In genomic region chr1:222730866-222731265, GRCh38 we compare ENCODE assay signal across 24 cellular contexts. TPM values are rescaled to one million over a fixed set of nuclear protein-coding genes. Genes with fewer than 3 reads are reported as not detected.
A peak's percentile ranks its signal among the peaks of the same experiment; 100 is the strongest.
DNase-seq lines count a peak whose midpoint lies in the region; ATAC-seq and TF ChIP-seq lines count a peak whose summit lies in the region.
"Had no signal": no experiment of that assay in that cellular context is flagged by ENCODE, and none has a peak within 500 bp of the region (broad histone marks: within the 10 kb centered on the region; RNA-seq: fewer than 3 reads in every experiment).

No MANE protein-coding gene starts in this region.

- H3K27me3 ChIP-seq in BLaER1 treated with 17β-estradiol and CSF1 and Interleukin-3, amounts not matched to agents 10 nM and 100 nM: peaks cover 0 to 16% (median 0%) of the 10 kb centered on the region in 11 experiments; a peak in 3 of 22 replicates
- H3K27me3 ChIP-seq in CD4-positive, alpha-beta T cell (ENCODE audit: control insufficient read depth, insufficient read depth, low read length): no peaks in the 10 kb centered on the region
- no peaks in the 10 kb centered on the region for H3K27me3 ChIP-seq in OCI-LY1 (ENCODE audit: insufficient read depth, low read length)
- H3K27me3 ChIP-seq in naive thymus-derived CD4-positive, alpha-beta T cell (ENCODE audit: control insufficient read depth in 2 of 2, insufficient read depth in 2 of 2, low read length in 2 of 2): no peaks in the 10 kb centered on the region
- H3K27me3 ChIP-seq in suprapubic skin: no peaks in the 10 kb centered on the region
- peaks cover 37% of the 10 kb centered on the region for H3K27me3 ChIP-seq in MM.1S (replicated peaks; ENCODE audit: insufficient read depth, low read length)

- H3K9me3 Mint-ChIP-seq in CD4-positive, alpha-beta T cell: no peaks in the 10 kb centered on the region
- no peaks in the 10 kb centered on the region for H3K9me3 Mint-ChIP-seq in naive thymus-derived CD4-positive, alpha-beta T cell
- H3K9me3 Mint-ChIP-seq: CD14-positive monocyte, H9 had no signal

- peak overlapping the region in 6 of 11 experiments; percentile 1 to 81 (median 32); a peak in 7 of 22 replicates for H3K4me2 ChIP-seq in BLaER1 treated with 17β-estradiol and CSF1 and Interleukin-3, amounts not matched to agents 10 nM and 100 nM
- H3K4me2 ChIP-seq in OCI-LY1 (ENCODE audit: low read length): no peak overlapping the region
- no peak overlapping the region for H3K4me2 ChIP-seq in MM.1S (ENCODE audit: low read depth, low read length)

- intact Hi-C loops in CD4-positive, alpha-beta T cell (cut with DNase I, micrococcal nuclease): no loop called here
- intact Hi-C loops in naive thymus-derived CD4-positive, alpha-beta T cell (cut with micrococcal nuclease): no loop called here

- H3K27ac ChIP-seq in BLaER1 treated with 17β-estradiol and CSF1 and Interleukin-3, amounts not matched to agents 10 nM and 100 nM: no peak overlapping the region
- H3K27ac ChIP-seq in CD4-positive, alpha-beta T cell (ENCODE audit: low read depth, low read length): no peak overlapping the region
- peak overlapping the region; percentile 95 for H3K27ac ChIP-seq in OCI-LY1 (ENCODE audit: low read depth, low read length, poor library complexity, severe bottlenecking)
- H3K27ac ChIP-seq in naive thymus-derived CD4-positive, alpha-beta T cell (ENCODE audit: low read depth, low read length): no peak overlapping the region
- H3K27ac ChIP-seq in suprapubic skin: no peak overlapping the region
- no peak overlapping the region for H3K27ac ChIP-seq in MM.1S (ENCODE audit: low read length)
- H3K27ac ChIP-seq: HL-60, RWPE1 had no signal

- H3K36me3 ChIP-seq in BLaER1 treated with 17β-estradiol and CSF1 and Interleukin-3, amounts not matched to agents 10 nM and 100 nM: peaks cover 76 to 93% (median 85%) of the 10 kb centered on the region in 11 experiments
- peaks cover 82% of the 10 kb centered on the region for H3K36me3 ChIP-seq in OCI-LY1 (ENCODE audit: insufficient read depth, low read length)
- peaks cover 39 to 83% (median 58%) of the 10 kb centered on the region in 3 experiments for H3K36me3 ChIP-seq in naive thymus-derived CD4-positive, alpha-beta T cell (ENCODE audit: control insufficient read depth in 2 of 3, insufficient read depth in 3 of 3, low read length in 3 of 3)
- H3K36me3 ChIP-seq in suprapubic skin: peaks cover 97% of the 10 kb centered on the region
- peaks cover 47% of the 10 kb centered on the region for H3K36me3 ChIP-seq in MM.1S (replicated peaks; ENCODE audit: insufficient read depth, low read length)

- no peak overlapping the region for H3K4me3 Mint-ChIP-seq in CD4-positive, alpha-beta T cell
- no peak overlapping the region for H3K4me3 Mint-ChIP-seq in naive thymus-derived CD4-positive, alpha-beta T cell
- H3K4me3 Mint-ChIP-seq: CD14-positive monocyte, H9 had no signal

- H3K79me2 ChIP-seq in OCI-LY1 (ENCODE audit: insufficient read depth, low read length) (no peaks in the 10 kb centered on the region), MM.1S (ENCODE audit: low read length) (no peaks in the 10 kb centered on the region)

- peaks cover 94% of the 10 kb centered on the region for H3K36me3 Mint-ChIP-seq in CD4-positive, alpha-beta T cell (ENCODE audit: low read depth)
- peaks cover 8 to 53% (median 24%) of the 10 kb centered on the region in 5 donors for H3K36me3 Mint-ChIP-seq in naive thymus-derived CD4-positive, alpha-beta T cell

- no peaks in the 10 kb centered on the region for H3K27me3 Mint-ChIP-seq in CD4-positive, alpha-beta T cell
- no peaks in the 10 kb centered on the region for H3K27me3 Mint-ChIP-seq in naive thymus-derived CD4-positive, alpha-beta T cell

- no peak for DNase-seq in CD4-positive, alpha-beta T cell
- DNase-seq in naive thymus-derived CD4-positive, alpha-beta T cell: no peak
- no peak for DNase-seq in DMS79 treated with DMSO at 0.1 percent for 48 hours (lab: John Stamatoyannopoulos, UW)
- DNase-seq in suprapubic skin (ENCODE audit: low spot score in 2 of 2): no peak
- no peak for DNase-seq in MM.1S
- DNase-seq: ACHN, Caco-2, DMS153, H9, NCI-H1417 treated with DMSO at 0.1 percent for 48 hours, NCI-H187 treated with DMSO at 0.1 percent for 48 hours, NCI-H2227 treated with DMSO at 0.1 percent for 48 hours, NCI-H510A treated with DMSO at 0.1 percent for 48 hours, NCI-H774, PC-3, SIG-M5 had no signal

- peak overlapping the region; percentile 38 for H3K27ac Mint-ChIP-seq in CD4-positive, alpha-beta T cell
- H3K27ac Mint-ChIP-seq in naive thymus-derived CD4-positive, alpha-beta T cell: peak overlapping the region in 6 of 9 donors; percentile 7 to 67 (median 60)
- H3K27ac Mint-ChIP-seq: CD14-positive monocyte had no signal

- no peaks in the 10 kb centered on the region for H3K9me3 ChIP-seq in BLaER1 treated with 17β-estradiol and CSF1 and Interleukin-3, amounts not matched to agents 10 nM and 100 nM (replicated peaks in 1 of 11)
- H3K9me3 ChIP-seq in CD4-positive, alpha-beta T cell (ENCODE audit: control insufficient read depth, low read length): no peaks in the 10 kb centered on the region
- H3K9me3 ChIP-seq in OCI-LY1 (ENCODE audit: low read length) (no peaks in the 10 kb centered on the region), suprapubic skin (no peaks in the 10 kb centered on the region), MM.1S (replicated peaks; ENCODE audit: insufficient read depth, low read length) (no peaks in the 10 kb centered on the region)
- no peaks in the 10 kb centered on the region for H3K9me3 ChIP-seq in naive thymus-derived CD4-positive, alpha-beta T cell (ENCODE audit: control insufficient read depth in 2 of 3, low read length in 3 of 3)
- H3K9me3 ChIP-seq: Caco-2 had no signal

- no peak for TF ChIP-seq POLR2A in suprapubic skin (IDR thresholded peaks at IDR 0.05)

- POLR2A ChIA-PET in CD4-positive, alpha-beta T cell (lab: Charles Lee): interaction anchor here (1.9 kb wide), 1 partner anchor 17 kb away, joined by 9 read pairs; no protein-coding TSS in a partner anchor
- POLR2A ChIA-PET in naive thymus-derived CD4-positive, alpha-beta T cell (lab: Charles Lee): interaction anchor here (0.6 kb wide), 1 partner anchor 93 kb away, joined by 4 read pairs; no protein-coding TSS in a partner anchor

- no peak overlapping the region for H3K9ac ChIP-seq in BLaER1 treated with 17β-estradiol and CSF1 and Interleukin-3, amounts not matched to agents 10 nM and 100 nM
- H3K9ac ChIP-seq in OCI-LY1 (ENCODE audit: low read length) (no peak overlapping the region), MM.1S (ENCODE audit: low read length) (no peak overlapping the region)

- H3K4me1 Mint-ChIP-seq in CD4-positive, alpha-beta T cell (ENCODE audit: low read depth): no peaks in the 10 kb centered on the region
- H3K4me1 Mint-ChIP-seq in naive thymus-derived CD4-positive, alpha-beta T cell: peaks cover 0 to 22% (median 3%) of the 10 kb centered on the region in 7 donors

- CTCF ChIA-PET in CD4-positive, alpha-beta T cell (lab: Charles Lee): no interaction called here
- CTCF ChIA-PET in naive thymus-derived CD4-positive, alpha-beta T cell (lab: Charles Lee): no interaction called here

- peaks cover 0 to 100% (median 0%) of the 10 kb centered on the region in 11 experiments; a peak in 6 of 22 replicates for H4K20me1 ChIP-seq in BLaER1 treated with 17β-estradiol and CSF1 and Interleukin-3, amounts not matched to agents 10 nM and 100 nM
- H4K20me1 ChIP-seq in OCI-LY1 (ENCODE audit: insufficient read depth, low read length) (no peaks in the 10 kb centered on the region), MM.1S (ENCODE audit: insufficient read depth, low read length) (peaks cover 30% of the 10 kb centered on the region)

- no peak overlapping the region for H3K4me3 ChIP-seq in BLaER1 treated with 17β-estradiol and CSF1 and Interleukin-3, amounts not matched to agents 10 nM and 100 nM
- H3K4me3 ChIP-seq in OCI-LY1 (ENCODE audit: low read depth, low read length, poor library complexity, severe bottlenecking): no peak overlapping the region
- no peak overlapping the region for H3K4me3 ChIP-seq in naive thymus-derived CD4-positive, alpha-beta T cell (ENCODE audit: low read length)
- no peak overlapping the region for H3K4me3 ChIP-seq in suprapubic skin
- H3K4me3 ChIP-seq in MM.1S (ENCODE audit: low read length): no peak overlapping the region

- 92% methylated on average over 1 of the region's 1 CpG for WGBS in suprapubic skin

- H3F3A ChIP-seq in OCI-LY1 (ENCODE audit: insufficient read depth, low read length) (0 out of 2 replicates have a peak, but pooled peaks cover 3% of the 10 kb centered on the region), MM.1S (ENCODE audit: insufficient read depth, low read length) (peaks cover 24% of the 10 kb centered on the region)

- H2AFZ ChIP-seq in OCI-LY1 (ENCODE audit: low read length) (no peak overlapping the region), MM.1S (ENCODE audit: low read length) (no peak overlapping the region)

- ATAC-seq in CD4-positive, alpha-beta T cell (ENCODE audit: poor library complexity): no peak
- ATAC-seq in naive thymus-derived CD4-positive, alpha-beta T cell: no peak
- ATAC-seq: PC-3, SK-N-SH treated with all-trans-retinoic acid at 6 μM for 48 hours had no signal

- H3K9me2 ChIP-seq in OCI-LY1 (ENCODE audit: low read depth, low read length) (no peaks in the 10 kb centered on the region), MM.1S (replicated peaks; ENCODE audit: insufficient read depth, low read length) (no peaks in the 10 kb centered on the region)

- TF ChIP-seq EP300 in suprapubic skin (IDR thresholded peaks at IDR 0.05): no peak

- H3K4me1 ChIP-seq in BLaER1 treated with 17β-estradiol and CSF1 and Interleukin-3, amounts not matched to agents 10 nM and 100 nM: peaks cover 24 to 46% (median 37%) of the 10 kb centered on the region in 10 experiments
- H3K4me1 ChIP-seq in OCI-LY1 (ENCODE audit: insufficient read depth, low read length, severe bottlenecking) (peaks cover 37% of the 10 kb centered on the region), suprapubic skin (no peaks in the 10 kb centered on the region), MM.1S (ENCODE audit: low read length) (peaks cover 12% of the 10 kb centered on the region)
- no peaks in the 10 kb centered on the region for H3K4me1 ChIP-seq in naive thymus-derived CD4-positive, alpha-beta T cell (ENCODE audit: control insufficient read depth in 2 of 2, insufficient read depth in 2 of 2, low read length in 2 of 2)
- H3K4me1 ChIP-seq: Caco-2 had no signal

- TF ChIP-seq CTCF in CD4-positive, alpha-beta T cell (IDR thresholded peaks at IDR 0.05): no peak
- TF ChIP-seq CTCF in OCI-LY1 (IDR thresholded peaks at IDR 0.05; ENCODE audit: low read length): no peak
- TF ChIP-seq CTCF in suprapubic skin (IDR thresholded peaks at IDR 0.05): no peak
- TF ChIP-seq CTCF in MM.1S (IDR thresholded peaks at IDR 0.05; ENCODE audit: low read length): no peak

RNA-seq across cellular contexts. Expression of gene FAM177B, which starts 6.1 kb away (rescaled TPM):
- not detected for total RNA-seq in CD4-positive, alpha-beta T cell
- total RNA-seq in naive thymus-derived CD4-positive, alpha-beta T cell: not detected
- not detected for polyA plus RNA-seq in naive thymus-derived CD4-positive, alpha-beta T cell
- 1 to 10 TPM in 1 of 4 donors, not detected in 3; 2.0 TPM for total RNA-seq in suprapubic skin
- total RNA-seq: Caco-2, H9, HT1080, M059J, PC-3 had no signal
- polyA plus RNA-seq: CD14-positive monocyte had no signal

RNA-seq across cellular contexts. Expression of gene BROX, which starts 18.5 kb away (rescaled TPM):
- total RNA-seq in CD4-positive, alpha-beta T cell: 10 to 100 TPM; 51.3 to 52.3 TPM
- total RNA-seq in naive thymus-derived CD4-positive, alpha-beta T cell: 10 to 100 TPM; 46.2 to 58.3 (median 49.9) TPM
- polyA plus RNA-seq in naive thymus-derived CD4-positive, alpha-beta T cell: 10 to 100 TPM; 12.7 to 19.5 TPM
- total RNA-seq in suprapubic skin: 10 to 100 TPM; 41.8 to 57.8 (median 53.8) TPM

RNA-seq across cellular contexts. Expression of gene AIDA, which starts 18.6 kb away (rescaled TPM):
- total RNA-seq in CD4-positive, alpha-beta T cell: 10 to 100 TPM; 23.6 to 25.1 TPM
- 10 to 100 TPM; 32.4 to 63.3 (median 53.2) TPM for total RNA-seq in naive thymus-derived CD4-positive, alpha-beta T cell
- 10 to 100 TPM; 22.2 to 31.0 TPM for polyA plus RNA-seq in naive thymus-derived CD4-positive, alpha-beta T cell
- 10 to 100 TPM; 27.1 to 31.3 (median 29.1) TPM for total RNA-seq in suprapubic skin

Comparison
In these comparisons a context has a peak if more than half of its experiments do, and no peak if none do; other contexts are left out.
1. H3K4me2 ChIP-seq: peak in BLaER1 treated with 17β-estradiol and CSF1 and Interleukin-3, amounts not matched to agents 10 nM and 100 nM (6 of 11); none in OCI-LY1 (single experiment) and MM.1S (single experiment).